28 cellular contexts compared by ENCODE assay signal in genomic region chr7:28885771-28886170, GRCh38.
"Had no signal": no experiment of that assay in that cellular context is flagged by ENCODE, and none has a peak within 500 bp of the region (broad histone marks: within the 10 kb centered on the region; RNA-seq: fewer than 3 reads in every experiment).

No MANE protein-coding gene starts in this region.

- H3K4me3 ChIP-seq: colonic mucosa, coronary artery, dorsolateral prefrontal cortex, esophagus muscularis mucosa, esophagus squamous epithelium, gastrocnemius medialis, gastroesophageal sphincter, heart left ventricle, heart right ventricle had no signal

- H3K27me3 ChIP-seq: colonic mucosa had no signal

- DNase-seq: colonic mucosa; cortex of kidney; dermis blood vessel endothelial cell; dorsolateral prefrontal cortex; effector CD4-positive, alpha-beta T cell; effector CD8-positive, alpha-beta T cell; effector memory CD4-positive, alpha-beta T cell; effector memory CD8-positive, alpha-beta T cell; endodermal cell; erythroblast; esophagus squamous epithelium; foreskin fibroblast; foreskin keratinocyte; foreskin melanocyte; gastrocnemius medialis; glutamatergic neuron; head of caudate nucleus; heart left ventricle; heart right ventricle had no signal

- H3K4me1 ChIP-seq: colonic mucosa, esophagus muscularis mucosa, esophagus squamous epithelium, foreskin keratinocyte, gastrocnemius medialis, gastroesophageal sphincter, heart left ventricle, heart right ventricle had no signal

- H3K9me3 ChIP-seq: colonic mucosa, esophagus muscularis mucosa, esophagus squamous epithelium, gastrocnemius medialis had no signal

- H3K27ac ChIP-seq: colonic mucosa, coronary artery, dorsolateral prefrontal cortex, epithelial cell of prostate, esophagus muscularis mucosa, esophagus squamous epithelium, foreskin keratinocyte, gastrocnemius medialis, gastroesophageal sphincter, heart left ventricle, heart right ventricle had no signal

- H3K36me3 ChIP-seq: colonic mucosa, esophagus muscularis mucosa, esophagus squamous epithelium, gastrocnemius medialis, gastroesophageal sphincter, heart left ventricle, heart right ventricle had no signal

- FAIRE-seq: colon, endometrium, endothelial cell of umbilical vein, frontal cortex had no signal

- ATAC-seq: effector memory CD8-positive, alpha-beta T cell; esophagus mucosa; foreskin keratinocyte; gastrocnemius medialis; gastroesophageal sphincter; heart left ventricle; heart right ventricle had no signal
